Comparison of ENCODE assay signal across 1 cellular context in the genomic region with DNA sequence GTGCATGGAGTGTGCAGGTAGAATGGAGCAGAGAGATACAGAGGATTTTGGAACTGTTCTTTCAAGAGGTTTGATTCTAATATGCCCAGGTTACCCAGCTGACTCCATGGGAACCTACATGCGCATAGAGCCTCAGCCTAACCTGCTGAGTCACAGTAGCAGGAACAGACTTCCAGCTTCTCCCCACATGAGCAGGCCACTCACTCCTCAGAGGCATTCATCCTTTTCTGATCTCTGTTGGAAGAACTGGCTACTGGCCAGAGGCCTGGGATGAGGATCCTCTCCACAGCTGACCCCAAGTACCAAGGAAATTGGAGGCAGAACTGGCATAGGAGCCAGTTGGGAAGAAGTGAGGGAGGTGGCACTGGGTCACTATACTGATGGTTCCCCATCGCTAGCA.
TF ChIP-seq lines count a peak whose summit lies in the region.

No MANE protein-coding gene starts in this region.

TF ChIP-seq in endothelial cell of umbilical vein, 7 proteins besides CTCF, POLR2A, EP300 and RAD21 (continued from another document):
- TF ChIP-seq FOS (IDR thresholded peaks at IDR 0.05; ENCODE audit: borderline replicate concordance, insufficient read depth, low read length), result peak; percentile 12
- TF ChIP-seq JUN (IDR thresholded peaks at IDR 0.05; ENCODE audit: borderline replicate concordance, insufficient read depth, insufficient read length, low read depth), result no peak
- TF ChIP-seq GATA2 (IDR thresholded peaks at IDR 0.05; ENCODE audit: insufficient read depth, insufficient read length, low read depth, low read length), result no peak
- no peak for TF ChIP-seq EZH2 (IDR thresholded peaks at IDR 0.05; ENCODE audit: borderline replicate concordance, low read depth, low read length, severe bottlenecking)
- TF ChIP-seq POLR2AphosphoS5 (IDR thresholded peaks at IDR 0.05; ENCODE audit: insufficient read depth, low read depth, low read length), result peak; percentile 17
